18 cellular contexts compared by ENCODE assay signal in the genomic region with DNA sequence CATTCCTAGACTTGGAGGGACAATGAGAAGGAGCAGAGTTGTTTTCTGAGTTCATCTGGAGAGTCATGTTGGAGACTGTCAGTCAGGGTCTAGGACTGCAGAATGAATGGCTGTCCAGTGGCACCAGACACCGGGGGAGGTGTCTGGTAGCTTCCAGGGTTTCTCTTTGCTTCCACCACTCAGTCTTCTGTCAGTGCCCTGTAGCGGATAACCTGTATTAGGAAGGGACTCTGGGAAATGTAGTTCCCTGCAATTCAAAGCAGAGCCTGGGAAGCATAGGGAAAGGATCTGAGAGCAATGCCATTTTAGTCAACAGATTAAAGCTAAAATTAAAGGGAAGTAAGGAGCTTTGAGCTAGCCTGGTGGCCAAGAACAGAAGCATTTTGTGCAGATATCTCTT.
DNase-seq lines count a peak whose midpoint lies in the region; ATAC-seq, FAIRE-seq and TF ChIP-seq lines count a peak whose summit lies in the region.
"Had no signal": no experiment of that assay in that cellular context is flagged by ENCODE, and none has a peak within 500 bp of the region (broad histone marks: within the 10 kb centered on the region; RNA-seq: fewer than 3 reads in every experiment).

No MANE protein-coding gene starts in this region.

- no peak overlapping the region for H3K4ac ChIP-seq in H1 (replicated peaks; ENCODE audit: insufficient read length, low read depth, low read length)

- peaks cover 9% of the 10 kb centered on the region for H3K9me3 Mint-ChIP-seq in stimulated activated effector memory CD8-positive, alpha-beta T cell treated with anti-CD3 and anti-CD28 coated beads, Interleukin-12 subunit alpha, Interleukin-12 subunit beta, amount 100 ng/mL, for 72 hours
- H3K9me3 Mint-ChIP-seq: CD4-positive, alpha-beta T cell had no signal

- no peaks in the 10 kb centered on the region for H3K36me3 Mint-ChIP-seq in stimulated activated effector memory CD8-positive, alpha-beta T cell treated with anti-CD3 and anti-CD28 coated beads, Interleukin-12 subunit alpha, Interleukin-12 subunit beta, amount 100 ng/mL, for 72 hours

- H3K56ac ChIP-seq in H1 (replicated peaks; ENCODE audit: insufficient read length, low read depth, low read length) = no peak overlapping the region

- H2AFZ ChIP-seq in HepG2 (ENCODE audit: low read length) (no peak overlapping the region), H1 (ENCODE audit: low read length) (no peak overlapping the region)

- no peak overlapping the region for H2BK15ac ChIP-seq in H1 (ENCODE audit: low read length)

- H3K79me2 ChIP-seq in HepG2 (ENCODE audit: insufficient read depth, low read length) (no peaks in the 10 kb centered on the region), H1 (ENCODE audit: control insufficient read depth in 1 of 2, insufficient read depth in 2 of 2, low read length in 2 of 2) (no peaks in the 10 kb centered on the region)

- no TSS peak for BruUV-seq in HepG2 (replicated peaks; lab: Mats Ljungman, UMichigan)

- H3K9ac ChIP-seq in HepG2 (ENCODE audit: insufficient read depth, low read depth, low read length) (no peak overlapping the region), H1 (replicated peaks in 1 of 4; ENCODE audit: extremely low read depth in 1 of 4, low read depth in 3 of 4, low read length in 3 of 4) (no peak overlapping the region)

- DNase-seq in HepG2 (ENCODE audit: low spot score) (no peak), right lobe of liver (no peak), H1 (ENCODE audit: low read depth in 1 of 2, low spot score in 2 of 2) (no peak), left kidney (ENCODE audit: low read depth, low spot score) (peak; percentile 63), anterior cingulate cortex (lab: John Stamatoyannopoulos, UW) (no peak)
- no peak for DNase-seq in stimulated activated effector memory CD8-positive, alpha-beta T cell treated with anti-CD3 and anti-CD28 coated beads, Interleukin-12 subunit alpha, Interleukin-12 subunit beta, amount 100 ng/mL, for 72 hours (ENCODE audit: low spot score in 2 of 2)
- no peak for DNase-seq in activated T-cell treated with anti-CD3 and anti-CD28 coated beads, Interleukin-2, amount 50 U/mL, for 48 hours
- DNase-seq: C1 segment of cervical spinal cord; CD4-positive, alpha-beta T cell; DMS79 had no signal

- no peaks in the 10 kb centered on the region for H3K4me1 Mint-ChIP-seq in stimulated activated effector memory CD8-positive, alpha-beta T cell treated with anti-CD3 and anti-CD28 coated beads, Interleukin-12 subunit alpha, Interleukin-12 subunit beta, amount 100 ng/mL, for 72 hours
- H3K4me1 Mint-ChIP-seq: B cell had no signal

- POLR2A ChIA-PET in HepG2 (lab: Yijun Ruan, JAX) (no interaction called here), H1 (lab: Charles Lee; ENCODE audit: partially characterized antibody) (no interaction called here)

- H3K23ac ChIP-seq in H1 (ENCODE audit: insufficient read length) = no peak overlapping the region

- H3K4me2 ChIP-seq in HepG2 (ENCODE audit: low read depth, low read length) (no peak overlapping the region), H1 (ENCODE audit: insufficient read depth in 1 of 2, low read depth in 2 of 2, low read length in 2 of 2) (no peak overlapping the region)

- H3K27ac ChIP-seq in HepG2 (ENCODE audit: extremely low read length, insufficient read depth, low read length) (no peak overlapping the region), right lobe of liver (no peak overlapping the region), H1 (ENCODE audit: low read depth, low read length) (no peak overlapping the region)
- H3K27ac ChIP-seq: HL-60 had no signal

- H2BK12ac ChIP-seq in H1 (ENCODE audit: low read depth, low read length) = no peak overlapping the region

- H3K14ac ChIP-seq in H1 (ENCODE audit: insufficient read length) = no peak overlapping the region

- in situ Hi-C loops in HepG2 (cut with HindIII; ENCODE audit: extremely low pct_ligation_motif_present, low pct_unique_long_range_greater_than_20kb) = no loop called here

- H3K18ac ChIP-seq in H1 (ENCODE audit: extremely low read depth, low read length) = no peak overlapping the region

- H4K91ac ChIP-seq in H1 (replicated peaks; ENCODE audit: insufficient read length, low read length) = no peak overlapping the region

- no peak overlapping the region for H3K4me3 Mint-ChIP-seq in stimulated activated effector memory CD8-positive, alpha-beta T cell treated with anti-CD3 and anti-CD28 coated beads, Interleukin-12 subunit alpha, Interleukin-12 subunit beta, amount 100 ng/mL, for 72 hours
- H3K4me3 Mint-ChIP-seq: B cell; CD4-positive, alpha-beta T cell had no signal

- H2AK5ac ChIP-seq in H1 (ENCODE audit: low read depth, low read length) = no peak overlapping the region

- intact Hi-C loops in HepG2 (cut with micrococcal nuclease; ENCODE audit: unreplicated experiment) = no loop called here
- intact Hi-C loops in right lobe of liver (cut with DNase I) = no loop called here

- H3K4me3 ChIP-seq in HepG2 (replicated peaks in 1 of 3; ENCODE audit: insufficient read depth in 1 of 3, low read depth in 2 of 3, low read length in 3 of 3) (no peak overlapping the region), right lobe of liver (no peak overlapping the region), H1 (ENCODE audit: extremely low read depth in 1 of 4, insufficient read depth in 2 of 4, low read depth in 3 of 4, low read length in 4 of 4) (no peak overlapping the region)

- no peak overlapping the region for H4K8ac ChIP-seq in H1 (ENCODE audit: extremely low read depth, insufficient read depth, low read length)

- no peak overlapping the region for H2BK120ac ChIP-seq in H1 (replicated peaks; ENCODE audit: low read depth, low read length)

- H3K9me3 ChIP-seq in HepG2 (ENCODE audit: low read length) (no peaks in the 10 kb centered on the region), right lobe of liver (no peaks in the 10 kb centered on the region), H1 (ENCODE audit: insufficient read depth in 2 of 2, low read depth in 1 of 2, low read length in 1 of 2) (no peaks in the 10 kb centered on the region)

- no peaks in the 10 kb centered on the region for H3K79me1 ChIP-seq in H1 (ENCODE audit: low read depth, low read length)

- H3K27me3 ChIP-seq in HepG2 (ENCODE audit: control insufficient read depth in 1 of 2, insufficient read depth in 2 of 2, low read length in 2 of 2) = no peaks in the 10 kb centered on the region
- H3K27me3 ChIP-seq in right lobe of liver = no peaks in the 10 kb centered on the region
- H3K27me3 ChIP-seq in H1 (replicated peaks in 1 of 4; ENCODE audit: control insufficient read depth in 3 of 4, extremely low read depth in 1 of 4, insufficient read depth in 3 of 4, low read length in 3 of 4) = no peaks in the 10 kb centered on the region

- ATAC-seq in HepG2 = no peak
- ATAC-seq in right lobe of liver = no peak
- ATAC-seq in stimulated activated effector memory CD8-positive, alpha-beta T cell treated with anti-CD3 and anti-CD28 coated beads, Interleukin-12 subunit alpha, Interleukin-12 subunit beta, amount 100 ng/mL, for 72 hours = no peak
- ATAC-seq: HCT116 had no signal

- TF ChIP-seq CTCF in HepG2 (CRISPR knock-in tag; IDR thresholded peaks at IDR 0.05) (no peak), right lobe of liver (IDR thresholded peaks at IDR 0.05) (no peak), H1 (IDR thresholded peaks at IDR 0.05; ENCODE audit: control extremely low read depth in 1 of 3, insufficient read depth in 1 of 3, low read depth in 1 of 3, low read length in 3 of 3) (no peak)

- FAIRE-seq in HepG2 (lab: Jason Lieb, UNC) = no peak
- FAIRE-seq in H1 (lab: Jason Lieb, UNC) = no peak
- FAIRE-seq: A204.1, G401.6, GM12892, GM19239, H54 had no signal

- TF ChIP-seq POLR2A in HepG2 (IDR thresholded peaks at IDR 0.05; ENCODE audit: insufficient read depth in 1 of 2, low read depth in 2 of 2, low read length in 2 of 2) = no peak
- TF ChIP-seq POLR2A in right lobe of liver (IDR thresholded peaks at IDR 0.05) = no peak
- TF ChIP-seq POLR2A in H1 (IDR thresholded peaks at IDR 0.05; ENCODE audit: control extremely low read depth in 1 of 2, low read depth in 2 of 2, low read length in 2 of 2) = no peak

- H3K27ac Mint-ChIP-seq in stimulated activated effector memory CD8-positive, alpha-beta T cell treated with anti-CD3 and anti-CD28 coated beads, Interleukin-12 subunit alpha, Interleukin-12 subunit beta, amount 100 ng/mL, for 72 hours = no peak overlapping the region
- H3K27ac Mint-ChIP-seq: B cell; CD4-positive, alpha-beta T cell had no signal

- H4K20me1 ChIP-seq in HepG2 (ENCODE audit: insufficient read depth, low read length) = no peaks in the 10 kb centered on the region
- no peaks in the 10 kb centered on the region for H4K20me1 ChIP-seq in H1 (replicated peaks in 1 of 2; ENCODE audit: control insufficient read depth in 1 of 2, insufficient read depth in 2 of 2, low read length in 2 of 2)

- no peaks in the 10 kb centered on the region for H3K4me1 ChIP-seq in HepG2 (ENCODE audit: insufficient read depth, low read length)
- no peaks in the 10 kb centered on the region for H3K4me1 ChIP-seq in right lobe of liver
- H3K4me1 ChIP-seq in H1 (replicated peaks in 1 of 4; ENCODE audit: control insufficient read depth in 3 of 4, insufficient read depth in 4 of 4, low read length in 3 of 4) = peaks cover 0 to 3% (median 0%) of the 10 kb centered on the region in 4 experiments; a peak in 1 of 7 replicates

- H3K36me3 ChIP-seq in HepG2 (replicated peaks in 1 of 2; ENCODE audit: control insufficient read depth in 1 of 2, insufficient read depth in 2 of 2, low read length in 2 of 2) = no peaks in the 10 kb centered on the region
- no peaks in the 10 kb centered on the region for H3K36me3 ChIP-seq in right lobe of liver
- H3K36me3 ChIP-seq in H1 (ENCODE audit: control insufficient read depth in 2 of 4, insufficient read depth in 4 of 4, low read length in 3 of 4) = no peaks in the 10 kb centered on the region

- no peak for TF ChIP-seq EP300 in HepG2 (IDR thresholded peaks at IDR 0.05; ENCODE audit: low read depth in 2 of 2, low read length in 2 of 2)
- no peak for TF ChIP-seq EP300 in HepG2 (CRISPR knock-in tag; IDR thresholded peaks at IDR 0.05; ENCODE audit: borderline replicate concordance)
- TF ChIP-seq EP300 in H1 (IDR thresholded peaks at IDR 0.05; ENCODE audit: borderline replicate concordance in 1 of 2, low read depth in 2 of 2, low read length in 2 of 2) = no peak

- CTCF ChIA-PET in HepG2 (lab: Yijun Ruan, JAX; ENCODE audit: low intra/inter-chr PET ratio, low total read pairs) = no interaction called here
- CTCF ChIA-PET in H1 (lab: Charles Lee; ENCODE audit: partially characterized antibody) = interaction anchor here (1.0 kb wide), 1 partner anchor 91 kb away, joined by 3 read pairs; no protein-coding TSS in a partner anchor

- H4K5ac ChIP-seq in H1 (ENCODE audit: insufficient read length, low read depth, low read length) = no peak overlapping the region

- TF ChIP-seq RAD21 in HepG2 (CRISPR knock-in tag; IDR thresholded peaks at IDR 0.05) (no peak), H1 (IDR thresholded peaks at IDR 0.05 in 1 of 2, conservative IDR thresholded peaks at IDR 0.05 in 1 of 2; ENCODE audit: low read depth in 2 of 2, low read length in 2 of 2) (no peak)

- H3K23me2 ChIP-seq in H1 (ENCODE audit: low read depth, low read length) = 0 out of 2 replicates have a peak, but pooled peaks cover 1% of the 10 kb centered on the region

- 8% methylated on average over 2 of the region's 2 CpGs for WGBS in HepG2 (ENCODE audit: low lambda C conversion rate)
- whole genome bisulfite sequencing in right lobe of liver (ENCODE audit: insufficient coverage, low coverage, low lambda C conversion rate, missing lambda C conversion rate) = 48% methylated on average over 2 of the region's 2 CpGs
- WGBS in H1 (ENCODE audit: extremely low coverage in 1 of 2, insufficient coverage in 1 of 2, insufficient read length in 1 of 2, insufficient replicate concordance in 2 of 2, low coverage in 1 of 2, low lambda C conversion rate in 2 of 2, missing lambda C conversion rate in 1 of 2), 2 experiments = 65% methylated on average over 2 of the region's 2 CpGs; no CpG with 5 or more reads in 1 of the 2 experiments

- no peak overlapping the region for H2BK20ac ChIP-seq in H1 (ENCODE audit: low read length)

- no peak overlapping the region for H2BK5ac ChIP-seq in H1 (ENCODE audit: low read depth, low read length)
